ENCODE assay signal across 17 cellular contexts in the genomic region with DNA sequence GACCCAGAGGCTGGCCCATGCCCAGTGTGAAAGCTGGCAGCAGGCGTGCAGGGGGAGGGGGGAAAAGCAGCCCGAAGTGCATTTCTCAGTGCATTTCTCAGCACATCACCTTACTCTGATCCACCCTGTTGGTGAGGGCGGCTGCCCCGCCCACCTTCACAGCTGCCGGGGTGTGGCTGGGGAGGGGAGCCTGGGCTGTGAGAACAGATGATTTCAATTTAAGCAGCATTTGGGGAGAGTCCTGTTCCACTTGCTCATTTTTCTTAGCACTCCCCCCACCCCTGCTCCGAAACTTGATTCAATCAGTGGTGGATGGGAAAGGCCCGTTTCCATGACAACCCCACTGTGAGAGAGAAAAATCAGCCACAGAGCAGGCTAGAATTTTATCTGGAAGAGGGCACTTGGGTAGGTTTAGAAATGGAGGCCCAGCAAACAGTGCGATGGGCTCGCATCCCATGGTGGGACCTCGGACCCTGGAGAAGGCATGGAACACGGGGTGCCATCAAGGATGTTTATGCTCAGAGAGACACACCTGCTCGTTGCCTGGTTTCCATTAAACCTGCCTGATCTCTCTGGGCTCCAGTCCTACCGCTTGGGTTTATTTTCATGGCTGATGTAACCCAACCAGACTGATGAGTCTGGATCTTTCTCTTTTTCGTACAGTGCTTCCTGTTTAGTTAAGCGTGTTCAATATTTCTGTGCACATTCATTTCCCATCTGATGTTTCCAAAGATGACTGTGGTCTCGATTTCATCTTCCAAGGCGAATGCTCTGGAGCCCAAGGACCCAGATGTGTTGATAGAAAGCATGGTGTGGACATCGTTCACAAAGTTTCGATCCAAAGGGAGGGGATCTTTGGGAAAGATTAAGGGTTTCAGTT.
A peak's percentile ranks its signal among the peaks of the same experiment; 100 is the strongest.
DNase-seq lines count a peak whose midpoint lies in the region; ATAC-seq and TF ChIP-seq lines count a peak whose summit lies in the region.
"Had no signal": no experiment of that assay in that cellular context is flagged by ENCODE, and none has a peak within 500 bp of the region (broad histone marks: within the 10 kb centered on the region; RNA-seq: fewer than 3 reads in every experiment).

No MANE protein-coding gene starts in this region.

- peak overlapping the region; percentile 94 for H3K27ac ChIP-seq in OCI-LY3 (ENCODE audit: low read length)
- H3K27ac ChIP-seq: gastrocnemius medialis, left lung, parathyroid adenoma, suprapubic skin had no signal

- H2AFZ ChIP-seq in OCI-LY3 (ENCODE audit: low read depth, low read length): no peak overlapping the region
- H2AFZ ChIP-seq: parathyroid adenoma had no signal

- intact Hi-C loops in activated CD8-positive, alpha-beta T cell treated with anti-CD3 and anti-CD28 coated beads for 36 hours (cut with micrococcal nuclease): no loop called here

- H3K36me3 Mint-ChIP-seq in activated CD8-positive, alpha-beta T cell treated with anti-CD3 and anti-CD28 coated beads for 36 hours (ENCODE audit: low read depth): no peaks in the 10 kb centered on the region
- H3K36me3 Mint-ChIP-seq in activated CD8-positive, alpha-beta T cell treated with anti-CD3 and anti-CD28 coated beads, Interleukin-2, amount 10 ng/mL, durations not matched to agents 7 days and 5 days (ENCODE audit: low read depth): no peaks in the 10 kb centered on the region
- H3K36me3 Mint-ChIP-seq in stimulated activated memory B cell treated with anti-CD40 and anti-IgM and Interleukin-4, amounts not matched to agents 10 μg/mL and 1 μg/mL and 100 μg/mL, for 72 hours: no peaks in the 10 kb centered on the region

- H3K4me1 Mint-ChIP-seq in activated CD8-positive, alpha-beta T cell treated with anti-CD3 and anti-CD28 coated beads for 36 hours (ENCODE audit: low read depth): no peaks in the 10 kb centered on the region
- H3K4me1 Mint-ChIP-seq in activated CD8-positive, alpha-beta T cell treated with anti-CD3 and anti-CD28 coated beads, Interleukin-2, amount 10 ng/mL, durations not matched to agents 7 days and 5 days (ENCODE audit: low read depth): no peaks in the 10 kb centered on the region
- H3K4me1 Mint-ChIP-seq in stimulated activated memory B cell treated with anti-CD40 and anti-IgM and Interleukin-4, amounts not matched to agents 10 μg/mL and 1 μg/mL and 100 μg/mL, for 72 hours: no peaks in the 10 kb centered on the region

- ATAC-seq in activated CD8-positive, alpha-beta T cell treated with anti-CD3 and anti-CD28 coated beads for 36 hours: no peak
- ATAC-seq in activated CD8-positive, alpha-beta T cell treated with anti-CD3 and anti-CD28 coated beads, Interleukin-2, amount 10 ng/mL, durations not matched to agents 7 days and 5 days: no peak
- peak; percentile 17 for ATAC-seq in stimulated activated memory B cell treated with anti-CD40 and anti-IgM and Interleukin-4, amounts not matched to agents 10 μg/mL and 1 μg/mL and 100 μg/mL, for 72 hours
- ATAC-seq in stimulated activated naive CD8-positive, alpha-beta T cell treated with anti-CD3 and anti-CD28 coated beads, Interleukin-15, Interleukin-2, amounts not matched to agents 100 U/mL and 50 U/mL, for 24 hours: no peak
- ATAC-seq: activated CD4-positive, CD25-positive, alpha-beta regulatory T cell treated with anti-CD3 and anti-CD28 coated beads, Interleukin-2, amount 50 U/mL, for 24 hours; gastrocnemius medialis had no signal

- H3K27ac Mint-ChIP-seq in activated CD8-positive, alpha-beta T cell treated with anti-CD3 and anti-CD28 coated beads for 36 hours: no peak overlapping the region
- no peak overlapping the region for H3K27ac Mint-ChIP-seq in activated CD8-positive, alpha-beta T cell treated with anti-CD3 and anti-CD28 coated beads, Interleukin-2, amount 10 ng/mL, durations not matched to agents 7 days and 5 days
- no peak overlapping the region for H3K27ac Mint-ChIP-seq in stimulated activated memory B cell treated with anti-CD40 and anti-IgM and Interleukin-4, amounts not matched to agents 10 μg/mL and 1 μg/mL and 100 μg/mL, for 72 hours

- H3K27me3 Mint-ChIP-seq in activated CD8-positive, alpha-beta T cell treated with anti-CD3 and anti-CD28 coated beads for 36 hours: no peaks in the 10 kb centered on the region
- peaks cover 16% of the 10 kb centered on the region for H3K27me3 Mint-ChIP-seq in activated CD8-positive, alpha-beta T cell treated with anti-CD3 and anti-CD28 coated beads, Interleukin-2, amount 10 ng/mL, durations not matched to agents 7 days and 5 days (ENCODE audit: low read depth)
- H3K27me3 Mint-ChIP-seq in stimulated activated memory B cell treated with anti-CD40 and anti-IgM and Interleukin-4, amounts not matched to agents 10 μg/mL and 1 μg/mL and 100 μg/mL, for 72 hours: peaks cover 10% of the 10 kb centered on the region

- CTCF ChIA-PET in activated CD8-positive, alpha-beta T cell treated with anti-CD3 and anti-CD28 coated beads for 36 hours (lab: Charles Lee): interaction anchor here (1.0 kb wide), 1 partner anchor 31 kb away, joined by 3 read pairs; no protein-coding TSS in a partner anchor
- CTCF ChIA-PET in activated CD8-positive, alpha-beta T cell treated with anti-CD3 and anti-CD28 coated beads, Interleukin-2, amount 10 ng/mL, durations not matched to agents 7 days and 5 days (lab: Charles Lee): no interaction called here

- H3K27me3 ChIP-seq in OCI-LY3 (ENCODE audit: low read depth, low read length): no peaks in the 10 kb centered on the region
- H3K27me3 ChIP-seq: gastrocnemius medialis, left lung, suprapubic skin had no signal

- H3K4me2 ChIP-seq in OCI-LY3 (ENCODE audit: low read length): peak overlapping the region; percentile 71

- peak overlapping the region; percentile 68 for H3K9ac ChIP-seq in OCI-LY3 (ENCODE audit: low read length)
- H3K9ac ChIP-seq: parathyroid adenoma had no signal

- H3K9me3 Mint-ChIP-seq in activated CD8-positive, alpha-beta T cell treated with anti-CD3 and anti-CD28 coated beads for 36 hours: peaks cover 3% of the 10 kb centered on the region
- H3K9me3 Mint-ChIP-seq in activated CD8-positive, alpha-beta T cell treated with anti-CD3 and anti-CD28 coated beads, Interleukin-2, amount 10 ng/mL, durations not matched to agents 7 days and 5 days (ENCODE audit: insufficient read depth): no peaks in the 10 kb centered on the region
- peaks cover 6% of the 10 kb centered on the region for H3K9me3 Mint-ChIP-seq in stimulated activated memory B cell treated with anti-CD40 and anti-IgM and Interleukin-4, amounts not matched to agents 10 μg/mL and 1 μg/mL and 100 μg/mL, for 72 hours

- POLR2A ChIA-PET in activated CD8-positive, alpha-beta T cell treated with anti-CD3 and anti-CD28 coated beads for 36 hours (lab: Charles Lee): no interaction called here
- POLR2A ChIA-PET in activated CD8-positive, alpha-beta T cell treated with anti-CD3 and anti-CD28 coated beads, Interleukin-2, amount 10 ng/mL, durations not matched to agents 7 days and 5 days (lab: Charles Lee): no interaction called here

- H3K36me3 ChIP-seq in OCI-LY3 (replicated peaks; ENCODE audit: low read depth, low read length): no peaks in the 10 kb centered on the region
- H3K36me3 ChIP-seq: gastrocnemius medialis, left lung, suprapubic skin had no signal

- no peaks in the 10 kb centered on the region for H3K9me3 ChIP-seq in OCI-LY3 (ENCODE audit: insufficient read depth, low read length)
- H3K9me3 ChIP-seq: gastrocnemius medialis, left lung, suprapubic skin had no signal

- no peaks in the 10 kb centered on the region for H4K20me1 ChIP-seq in OCI-LY3 (ENCODE audit: insufficient read depth, low read length)

- no peaks in the 10 kb centered on the region for H3K79me2 ChIP-seq in OCI-LY3 (ENCODE audit: low read length)
- H3K79me2 ChIP-seq: parathyroid adenoma had no signal

- H3K4me3 Mint-ChIP-seq in activated CD8-positive, alpha-beta T cell treated with anti-CD3 and anti-CD28 coated beads for 36 hours: no peak overlapping the region
- H3K4me3 Mint-ChIP-seq in activated CD8-positive, alpha-beta T cell treated with anti-CD3 and anti-CD28 coated beads, Interleukin-2, amount 10 ng/mL, durations not matched to agents 7 days and 5 days: no peak overlapping the region
- no peak overlapping the region for H3K4me3 Mint-ChIP-seq in stimulated activated memory B cell treated with anti-CD40 and anti-IgM and Interleukin-4, amounts not matched to agents 10 μg/mL and 1 μg/mL and 100 μg/mL, for 72 hours

- peak; percentile 3 for DNase-seq in activated CD8-positive, alpha-beta T cell treated with anti-CD3 and anti-CD28 coated beads for 36 hours
- no peak for DNase-seq in activated CD8-positive, alpha-beta T cell treated with anti-CD3 and anti-CD28 coated beads, Interleukin-2, amount 10 ng/mL, durations not matched to agents 7 days and 5 days
- DNase-seq in fibroblast of the aortic adventitia (ENCODE audit: low read depth) (peak; percentile 52), 8988T (no peak), AG08396 (ENCODE audit: low spot score) (no peak)
- no peak for DNase-seq in stimulated activated naive CD8-positive, alpha-beta T cell treated with anti-CD3 and anti-CD28 coated beads, Interleukin-15, Interleukin-2, amounts not matched to agents 100 U/mL and 50 U/mL, for 24 hours
- DNase-seq: activated gamma-delta T cell treated with Interleukin-2 at 50 U/mL for 16 hours, gastrocnemius medialis, GOT3, Karpas-422, left lung, NCI-H446 had no signal

- H3K4me3 ChIP-seq in OCI-LY3 (ENCODE audit: low read length) (peak overlapping the region; percentile 46), fibroblast of the aortic adventitia (ENCODE audit: low read depth, low read length) (no peak overlapping the region)
- H3K4me3 ChIP-seq: gastrocnemius medialis, left lung, suprapubic skin had no signal

- H3K4me1 ChIP-seq in OCI-LY3 (ENCODE audit: low read length): peaks cover 60% of the 10 kb centered on the region
- H3K4me1 ChIP-seq: parathyroid adenoma had no signal

- TF ChIP-seq CTCF in activated CD8-positive, alpha-beta T cell treated with anti-CD3 and anti-CD28 coated beads for 36 hours (IDR thresholded peaks at IDR 0.05): no peak
- no peak for TF ChIP-seq CTCF in OCI-LY3 (IDR thresholded peaks at IDR 0.05; ENCODE audit: low read depth, low read length)
- no peak for TF ChIP-seq CTCF in fibroblast of the aortic adventitia (IDR thresholded peaks at IDR 0.05; ENCODE audit: insufficient read depth, low read length)

Comparison
In these comparisons a context has a peak if more than half of its experiments do, and no peak if none do; other contexts are left out.
1. DNase-seq: peak in activated CD8-positive, alpha-beta T cell treated with anti-CD3 and anti-CD28 coated beads for 36 hours (single experiment) and fibroblast of the aortic adventitia (single experiment); none in activated CD8-positive, alpha-beta T cell treated with anti-CD3 and anti-CD28 coated beads, Interleukin-2, amount 10 ng/mL, durations not matched to agents 7 days and 5 days (single experiment), stimulated activated naive CD8-positive, alpha-beta T cell treated with anti-CD3 and anti-CD28 coated beads, Interleukin-15, Interleukin-2, amounts not matched to agents 100 U/mL and 50 U/mL, for 24 hours (single experiment), 8988T (single experiment) and AG08396 (single experiment).